In the genomic region with DNA sequence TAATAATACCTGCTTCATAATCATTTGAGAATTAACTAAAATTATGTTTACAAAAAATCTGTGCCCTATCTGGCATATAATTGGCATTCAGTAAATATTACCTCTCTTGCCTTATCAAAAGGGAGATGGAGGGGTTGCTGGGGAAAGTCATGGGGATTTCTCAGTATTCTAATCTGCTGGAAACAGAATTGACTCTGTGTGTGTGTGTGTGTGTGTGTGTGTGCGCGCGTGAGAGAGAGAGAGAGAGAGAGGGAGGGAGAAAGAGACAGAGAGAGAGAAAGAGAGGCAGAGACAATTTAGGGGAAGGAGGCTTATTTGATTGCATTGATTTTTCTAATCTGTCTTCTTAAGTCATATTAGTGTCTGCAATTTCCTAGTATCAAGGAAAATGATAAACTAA, we compare ENCODE assay signal across 1 cellular context.
TF ChIP-seq lines count a peak whose summit lies in the region.

No MANE protein-coding gene starts in this region.

TF ChIP-seq in K562, 482 proteins besides CTCF, POLR2A, EP300 and RAD21 (continued from another document and continues in another):
- no peak for TF ChIP-seq SIX5 (IDR thresholded peaks at IDR 0.05; ENCODE audit: borderline replicate concordance in 1 of 2, insufficient read depth in 1 of 2, low read depth in 1 of 2, low read length in 2 of 2)
- TF ChIP-seq NR2C1 (IDR thresholded peaks at IDR 0.05) = 0 out of 2 replicates have a peak, but pooled peaks have one; percentile 27
- no peak for TF ChIP-seq NR2C1 (tag; IDR thresholded peaks at IDR 0.05)
- TF ChIP-seq, protein P1, sequence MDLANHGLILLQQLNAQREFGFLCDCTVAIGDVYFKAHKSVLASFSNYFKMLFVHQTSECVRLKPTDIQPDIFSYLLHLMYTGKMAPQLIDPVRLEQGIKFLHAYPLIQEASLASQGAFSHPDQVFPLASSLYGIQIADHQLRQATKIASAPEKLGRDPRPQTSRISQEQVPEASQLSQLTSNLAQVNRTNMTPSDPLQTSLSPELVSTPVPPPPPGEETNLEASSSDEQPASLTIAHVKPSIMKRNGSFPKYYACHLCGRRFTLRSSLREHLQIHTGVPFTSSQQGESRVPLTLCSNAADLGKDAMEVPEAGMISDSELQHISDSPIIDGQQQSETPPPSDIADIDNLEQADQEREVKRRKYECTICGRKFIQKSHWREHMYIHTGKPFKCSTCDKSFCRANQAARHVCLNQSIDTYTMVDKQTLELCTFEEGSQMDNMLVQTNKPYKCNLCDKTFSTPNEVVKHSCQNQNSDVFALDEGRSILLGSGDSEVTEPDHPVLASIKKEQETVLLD (IDR thresholded peaks at IDR 0.05) = 0 out of 2 replicates have a peak, but pooled peaks have one; percentile 55
- no peak for TF ChIP-seq SOX6 (IDR thresholded peaks at IDR 0.05)
- TF ChIP-seq ZNF695 (CRISPR knock-in tag; IDR thresholded peaks at IDR 0.05) = no peak
- TF ChIP-seq, protein P2, sequence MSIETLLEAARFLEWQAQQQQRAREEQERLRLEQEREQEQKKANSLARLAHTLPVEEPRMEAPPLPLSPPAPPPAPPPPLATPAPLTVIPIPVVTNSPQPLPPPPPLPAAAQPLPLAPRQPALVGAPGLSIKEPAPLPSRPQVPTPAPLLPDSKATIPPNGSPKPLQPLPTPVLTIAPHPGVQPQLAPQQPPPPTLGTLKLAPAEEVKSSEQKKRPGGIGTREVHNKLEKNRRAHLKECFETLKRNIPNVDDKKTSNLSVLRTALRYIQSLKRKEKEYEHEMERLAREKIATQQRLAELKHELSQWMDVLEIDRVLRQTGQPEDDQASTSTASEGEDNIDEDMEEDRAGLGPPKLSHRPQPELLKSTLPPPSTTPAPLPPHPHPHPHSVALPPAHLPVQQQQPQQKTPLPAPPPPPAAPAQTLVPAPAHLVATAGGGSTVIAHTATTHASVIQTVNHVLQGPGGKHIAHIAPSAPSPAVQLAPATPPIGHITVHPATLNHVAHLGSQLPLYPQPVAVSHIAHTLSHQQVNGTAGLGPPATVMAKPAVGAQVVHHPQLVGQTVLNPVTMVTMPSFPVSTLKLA (conservative IDR thresholded peaks at IDR 0.05) = peak in 1 of 2 experiments; percentile 23; a peak in 1 of 4 replicates
- TF ChIP-seq GATAD2B (IDR thresholded peaks at IDR 0.05; ENCODE audit: borderline replicate concordance) = no peak
- peak; percentile 83 for TF ChIP-seq CBFA2T2 (conservative IDR thresholded peaks at IDR 0.05)
- TF ChIP-seq MCM5 (IDR thresholded peaks at IDR 0.05; ENCODE audit: low read depth) = no peak
- TF ChIP-seq ZEB2 (IDR thresholded peaks at IDR 0.05) = peak; percentile 33; the same call in 1 of the 2 replicates
- 0 out of 2 replicates have a peak, but pooled peaks have one; percentile 23 for TF ChIP-seq SMAD4 (CRISPR knock-in tag; conservative IDR thresholded peaks at IDR 0.05)
- no peak for TF ChIP-seq ZNF133 (CRISPR knock-in tag; IDR thresholded peaks at IDR 0.05)
- TF ChIP-seq NFXL1 (CRISPR knock-in tag; IDR thresholded peaks at IDR 0.05) = no peak
- peak; percentile 54 for TF ChIP-seq CXXC5 (CRISPR knock-in tag; IDR thresholded peaks at IDR 0.05)
- 0 out of 2 replicates have a peak, but pooled peaks have one; percentile 19 for TF ChIP-seq FOSL1 (tag; conservative IDR thresholded peaks at IDR 0.05)
- peak; percentile 64 for TF ChIP-seq STAT5A (IDR thresholded peaks at IDR 0.05; ENCODE audit: borderline replicate concordance, low read length)
- TF ChIP-seq NCOA4 (IDR thresholded peaks at IDR 0.05; ENCODE audit: partially characterized antibody) = peak; percentile 89
- no peak for TF ChIP-seq RBFOX2 (IDR thresholded peaks at IDR 0.05; ENCODE audit: low read depth, low read length)
- peak; percentile 94 for TF ChIP-seq ARID1B (IDR thresholded peaks at IDR 0.05)
- TF ChIP-seq MTA2 (IDR thresholded peaks at IDR 0.05; ENCODE audit: low read depth) = peak; percentile 93
- TF ChIP-seq TAL1 (IDR thresholded peaks at IDR 0.05) = peak; percentile 85
- TF ChIP-seq NFIC (IDR thresholded peaks at IDR 0.05) = peak; percentile 59
- TF ChIP-seq, protein P3, sequence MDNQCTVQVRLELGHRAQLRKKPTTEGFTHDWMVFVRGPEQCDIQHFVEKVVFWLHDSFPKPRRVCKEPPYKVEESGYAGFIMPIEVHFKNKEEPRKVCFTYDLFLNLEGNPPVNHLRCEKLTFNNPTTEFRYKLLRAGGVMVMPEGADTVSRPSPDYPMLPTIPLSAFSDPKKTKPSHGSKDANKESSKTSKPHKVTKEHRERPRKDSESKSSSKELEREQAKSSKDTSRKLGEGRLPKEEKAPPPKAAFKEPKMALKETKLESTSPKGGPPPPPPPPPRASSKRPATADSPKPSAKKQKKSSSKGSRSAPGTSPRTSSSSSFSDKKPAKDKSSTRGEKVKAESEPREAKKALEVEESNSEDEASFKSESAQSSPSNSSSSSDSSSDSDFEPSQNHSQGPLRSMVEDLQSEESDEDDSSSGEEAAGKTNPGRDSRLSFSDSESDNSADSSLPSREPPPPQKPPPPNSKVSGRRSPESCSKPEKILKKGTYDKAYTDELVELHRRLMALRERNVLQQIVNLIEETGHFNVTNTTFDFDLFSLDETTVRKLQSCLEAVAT (IDR thresholded peaks at IDR 0.05) = peak; percentile 53 to 70; a peak in 3 of 4 replicates
- peak; percentile 79 to 90; a peak in 3 of 4 replicates for TF ChIP-seq HDAC1 (IDR thresholded peaks at IDR 0.05)
- TF ChIP-seq NBN (IDR thresholded peaks at IDR 0.05; ENCODE audit: low read depth) = 0 out of 2 replicates have a peak, but pooled peaks have one; percentile 53
- TF ChIP-seq, protein P4, sequence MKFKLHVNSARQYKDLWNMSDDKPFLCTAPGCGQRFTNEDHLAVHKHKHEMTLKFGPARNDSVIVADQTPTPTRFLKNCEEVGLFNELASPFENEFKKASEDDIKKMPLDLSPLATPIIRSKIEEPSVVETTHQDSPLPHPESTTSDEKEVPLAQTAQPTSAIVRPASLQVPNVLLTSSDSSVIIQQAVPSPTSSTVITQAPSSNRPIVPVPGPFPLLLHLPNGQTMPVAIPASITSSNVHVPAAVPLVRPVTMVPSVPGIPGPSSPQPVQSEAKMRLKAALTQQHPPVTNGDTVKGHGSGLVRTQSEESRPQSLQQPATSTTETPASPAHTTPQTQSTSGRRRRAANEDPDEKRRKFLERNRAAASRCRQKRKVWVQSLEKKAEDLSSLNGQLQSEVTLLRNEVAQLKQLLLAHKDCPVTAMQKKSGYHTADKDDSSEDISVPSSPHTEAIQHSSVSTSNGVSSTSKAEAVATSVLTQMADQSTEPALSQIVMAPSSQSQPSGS (CRISPR knock-in tag; IDR thresholded peaks at IDR 0.05) = no peak
- no peak for TF ChIP-seq HMG20B (CRISPR knock-in tag; IDR thresholded peaks at IDR 0.05)
- TF ChIP-seq RBM14 (IDR thresholded peaks at IDR 0.05; ENCODE audit: borderline replicate concordance, insufficient read depth, low read depth, low read length) = no peak
- peak in 1 of 2 experiments; percentile 56; a peak in 1 of 4 replicates for TF ChIP-seq TRIM24 (IDR thresholded peaks at IDR 0.05)
- no peak for TF ChIP-seq ZNF717 (CRISPR knock-in tag; IDR thresholded peaks at IDR 0.05)
- TF ChIP-seq TAF1 (IDR thresholded peaks at IDR 0.05; ENCODE audit: control insufficient read depth, extremely low read depth, insufficient read depth, low read length, severe bottlenecking) = no peak
- no peak for TF ChIP-seq KAT8 (IDR thresholded peaks at IDR 0.05; ENCODE audit: low read depth)
- TF ChIP-seq MTA1 (IDR thresholded peaks at IDR 0.05; ENCODE audit: borderline replicate concordance) = 0 out of 2 replicates have a peak, but pooled peaks have one; percentile 27
- peak; percentile 70 for TF ChIP-seq TCF3 (CRISPR knock-in tag; IDR thresholded peaks at IDR 0.05)
- TF ChIP-seq SMARCA4 (IDR thresholded peaks at IDR 0.05) = peak; percentile 88
- TF ChIP-seq SRF (CRISPR knock-in tag; IDR thresholded peaks at IDR 0.05) = no peak
- TF ChIP-seq, protein P5, sequence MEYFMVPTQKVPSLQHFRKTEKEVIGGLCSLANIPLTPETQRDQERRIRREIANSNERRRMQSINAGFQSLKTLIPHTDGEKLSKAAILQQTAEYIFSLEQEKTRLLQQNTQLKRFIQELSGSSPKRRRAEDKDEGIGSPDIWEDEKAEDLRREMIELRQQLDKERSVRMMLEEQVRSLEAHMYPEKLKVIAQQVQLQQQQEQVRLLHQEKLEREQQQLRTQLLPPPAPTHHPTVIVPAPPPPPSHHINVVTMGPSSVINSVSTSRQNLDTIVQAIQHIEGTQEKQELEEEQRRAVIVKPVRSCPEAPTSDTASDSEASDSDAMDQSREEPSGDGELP (CRISPR knock-in tag; IDR thresholded peaks at IDR 0.05; ENCODE audit: borderline replicate concordance) = no peak
- no peak for TF ChIP-seq ZNF175 (CRISPR knock-in tag; IDR thresholded peaks at IDR 0.05; ENCODE audit: low read depth)
- TF ChIP-seq MBD2 (IDR thresholded peaks at IDR 0.05; ENCODE audit: borderline replicate concordance, low read depth) = no peak
- TF ChIP-seq MAZ (CRISPR knock-in tag; conservative IDR thresholded peaks at IDR 0.05 in 1 of 2, IDR thresholded peaks at IDR 0.05 in 1 of 2) = peak in 1 of 2 experiments; percentile 39; a peak in 2 of 4 replicates
- TF ChIP-seq FOXM1 (IDR thresholded peaks at IDR 0.05; ENCODE audit: low read depth) = peak; percentile 32; the same call in 1 of the 2 replicates
- TF ChIP-seq FOXM1 (CRISPR knock-in tag; IDR thresholded peaks at IDR 0.05; ENCODE audit: low read depth) = no peak
- TF ChIP-seq OTX1 (CRISPR knock-in tag; IDR thresholded peaks at IDR 0.05) = 0 out of 2 replicates have a peak, but pooled peaks have one; percentile 63
- no peak for TF ChIP-seq CEBPG (CRISPR knock-in tag; IDR thresholded peaks at IDR 0.05)
- TF ChIP-seq CEBPG (tag; conservative IDR thresholded peaks at IDR 0.05 in 1 of 2, IDR thresholded peaks at IDR 0.05 in 1 of 2) = no peak
- TF ChIP-seq, protein P6, sequence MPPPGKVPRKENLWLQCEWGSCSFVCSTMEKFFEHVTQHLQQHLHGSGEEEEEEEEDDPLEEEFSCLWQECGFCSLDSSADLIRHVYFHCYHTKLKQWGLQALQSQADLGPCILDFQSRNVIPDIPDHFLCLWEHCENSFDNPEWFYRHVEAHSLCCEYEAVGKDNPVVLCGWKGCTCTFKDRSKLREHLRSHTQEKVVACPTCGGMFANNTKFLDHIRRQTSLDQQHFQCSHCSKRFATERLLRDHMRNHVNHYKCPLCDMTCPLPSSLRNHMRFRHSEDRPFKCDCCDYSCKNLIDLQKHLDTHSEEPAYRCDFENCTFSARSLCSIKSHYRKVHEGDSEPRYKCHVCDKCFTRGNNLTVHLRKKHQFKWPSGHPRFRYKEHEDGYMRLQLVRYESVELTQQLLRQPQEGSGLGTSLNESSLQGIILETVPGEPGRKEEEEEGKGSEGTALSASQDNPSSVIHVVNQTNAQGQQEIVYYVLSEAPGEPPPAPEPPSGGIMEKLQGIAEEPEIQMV (tag; conservative IDR thresholded peaks at IDR 0.05; ENCODE audit: low read depth) = no peak
- TF ChIP-seq CBFA2T3 (IDR thresholded peaks at IDR 0.05) = peak; percentile 91
- TF ChIP-seq GATAD2A (IDR thresholded peaks at IDR 0.05) = peak; percentile 94; the same call in 1 of the 2 replicates
- TF ChIP-seq HDAC2 (IDR thresholded peaks at IDR 0.05) = no peak
- 0 out of 2 replicates have a peak, but pooled peaks have one; percentile 48 for TF ChIP-seq NCOA1 (IDR thresholded peaks at IDR 0.05; ENCODE audit: low read depth)
- TF ChIP-seq TEAD4 (IDR thresholded peaks at IDR 0.05; ENCODE audit: low read length) = peak; percentile 55; the same call in 1 of the 2 replicates
- no peak for TF ChIP-seq TEAD4 (CRISPR knock-in tag; IDR thresholded peaks at IDR 0.05; ENCODE audit: borderline replicate concordance)
- TF ChIP-seq RCOR1 (IDR thresholded peaks at IDR 0.05; ENCODE audit: borderline replicate concordance in 1 of 2, low read depth in 2 of 2, low read length in 2 of 2) = peak in 1 of 2 experiments; percentile 41; a peak in 1 of 4 replicates
- TF ChIP-seq, protein P7, sequence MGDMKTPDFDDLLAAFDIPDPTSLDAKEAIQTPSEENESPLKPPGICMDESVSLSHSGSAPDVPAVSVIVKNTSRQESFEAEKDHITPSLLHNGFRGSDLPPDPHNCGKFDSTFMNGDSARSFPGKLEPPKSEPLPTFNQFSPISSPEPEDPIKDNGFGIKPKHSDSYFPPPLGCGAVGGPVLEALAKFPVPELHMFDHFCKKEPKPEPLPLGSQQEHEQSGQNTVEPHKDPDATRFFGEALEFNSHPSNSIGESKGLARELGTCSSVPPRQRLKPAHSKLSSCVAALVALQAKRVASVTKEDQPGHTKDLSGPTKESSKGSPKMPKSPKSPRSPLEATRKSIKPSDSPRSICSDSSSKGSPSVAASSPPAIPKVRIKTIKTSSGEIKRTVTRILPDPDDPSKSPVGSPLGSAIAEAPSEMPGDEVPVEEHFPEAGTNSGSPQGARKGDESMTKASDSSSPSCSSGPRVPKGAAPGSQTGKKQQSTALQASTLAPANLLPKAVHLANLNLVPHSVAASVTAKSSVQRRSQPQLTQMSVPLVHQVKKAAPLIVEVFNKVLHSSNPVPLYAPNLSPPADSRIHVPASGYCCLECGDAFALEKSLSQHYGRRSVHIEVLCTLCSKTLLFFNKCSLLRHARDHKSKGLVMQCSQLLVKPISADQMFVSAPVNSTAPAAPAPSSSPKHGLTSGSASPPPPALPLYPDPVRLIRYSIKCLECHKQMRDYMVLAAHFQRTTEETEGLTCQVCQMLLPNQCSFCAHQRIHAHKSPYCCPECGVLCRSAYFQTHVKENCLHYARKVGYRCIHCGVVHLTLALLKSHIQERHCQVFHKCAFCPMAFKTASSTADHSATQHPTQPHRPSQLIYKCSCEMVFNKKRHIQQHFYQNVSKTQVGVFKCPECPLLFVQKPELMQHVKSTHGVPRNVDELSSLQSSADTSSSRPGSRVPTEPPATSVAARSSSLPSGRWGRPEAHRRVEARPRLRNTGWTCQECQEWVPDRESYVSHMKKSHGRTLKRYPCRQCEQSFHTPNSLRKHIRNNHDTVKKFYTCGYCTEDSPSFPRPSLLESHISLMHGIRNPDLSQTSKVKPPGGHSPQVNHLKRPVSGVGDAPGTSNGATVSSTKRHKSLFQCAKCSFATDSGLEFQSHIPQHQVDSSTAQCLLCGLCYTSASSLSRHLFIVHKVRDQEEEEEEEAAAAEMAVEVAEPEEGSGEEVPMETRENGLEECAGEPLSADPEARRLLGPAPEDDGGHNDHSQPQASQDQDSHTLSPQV (IDR thresholded peaks at IDR 0.05) = no peak
- 0 out of 4 replicates have a peak, but pooled peaks of 1 of the 2 experiments have one; percentile 24 for TF ChIP-seq FOXK2 (conservative IDR thresholded peaks at IDR 0.05 in 1 of 2, IDR thresholded peaks at IDR 0.05 in 1 of 2; ENCODE audit: low read depth in 2 of 2)
- peak; percentile 81 for TF ChIP-seq SMARCE1 (IDR thresholded peaks at IDR 0.05)
- TF ChIP-seq, protein P8, sequence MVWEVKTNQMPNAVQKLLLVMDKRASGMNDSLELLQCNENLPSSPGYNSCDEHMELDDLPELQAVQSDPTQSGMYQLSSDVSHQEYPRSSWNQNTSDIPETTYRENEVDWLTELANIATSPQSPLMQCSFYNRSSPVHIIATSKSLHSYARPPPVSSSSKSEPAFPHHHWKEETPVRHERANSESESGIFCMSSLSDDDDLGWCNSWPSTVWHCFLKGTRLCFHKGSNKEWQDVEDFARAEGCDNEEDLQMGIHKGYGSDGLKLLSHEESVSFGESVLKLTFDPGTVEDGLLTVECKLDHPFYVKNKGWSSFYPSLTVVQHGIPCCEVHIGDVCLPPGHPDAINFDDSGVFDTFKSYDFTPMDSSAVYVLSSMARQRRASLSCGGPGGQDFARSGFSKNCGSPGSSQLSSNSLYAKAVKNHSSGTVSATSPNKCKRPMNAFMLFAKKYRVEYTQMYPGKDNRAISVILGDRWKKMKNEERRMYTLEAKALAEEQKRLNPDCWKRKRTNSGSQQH (CRISPR knock-in tag; IDR thresholded peaks at IDR 0.05) = 0 out of 2 replicates have a peak, but pooled peaks have one; percentile 49
- TF ChIP-seq NUFIP1 (IDR thresholded peaks at IDR 0.05; ENCODE audit: partially characterized antibody) = no peak
- TF ChIP-seq SMARCC2 (IDR thresholded peaks at IDR 0.05; ENCODE audit: low read depth) = 0 out of 2 replicates have a peak, but pooled peaks have one; percentile 37
- peak; percentile 59; the same call in 1 of the 2 replicates for TF ChIP-seq EHMT2 (IDR thresholded peaks at IDR 0.05)
